In the genomic region with DNA sequence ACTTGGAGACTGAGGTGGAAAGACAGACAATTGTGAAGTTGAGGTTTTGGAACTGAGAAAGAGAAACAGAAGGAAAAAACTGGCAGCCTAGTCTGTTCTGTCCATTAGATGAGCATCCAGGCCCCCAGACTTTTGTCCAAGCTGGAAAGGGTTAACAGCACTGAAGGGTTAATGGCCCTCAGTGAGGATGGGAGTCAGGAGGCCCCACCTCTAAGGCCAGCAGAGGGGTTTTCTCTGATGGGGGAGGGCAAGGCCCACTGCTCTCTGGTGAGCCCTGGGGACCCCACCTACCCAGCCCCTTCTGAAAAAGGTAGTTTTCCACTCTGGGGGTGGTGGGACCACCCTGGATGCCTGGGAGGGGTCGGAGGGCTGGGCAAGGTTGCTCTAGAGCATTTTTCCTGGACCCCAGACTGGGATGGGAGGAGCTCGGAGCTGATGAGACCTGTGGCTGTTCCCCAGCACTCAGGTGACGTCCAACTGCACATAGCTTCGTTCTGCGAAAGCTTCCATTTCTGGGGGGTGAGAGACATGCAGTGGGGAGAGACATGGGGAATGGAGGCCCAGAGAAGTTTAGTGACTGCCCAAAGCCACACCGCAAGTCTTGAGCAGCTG, we compare ENCODE assay signal across 24 cellular contexts. TPM values are rescaled to one million over a fixed set of nuclear protein-coding genes. Genes with fewer than 3 reads are reported as not detected.
"Had no signal": no experiment of that assay in that cellular context is flagged by ENCODE, and none has a peak within 500 bp of the region (broad histone marks: within the 10 kb centered on the region; RNA-seq: fewer than 3 reads in every experiment).

No MANE protein-coding gene starts in this region.

- H3K36me3 ChIP-seq: ovary, right atrium auricular region, stomach, thoracic aorta, transverse colon had no signal

- H3K27ac Mint-ChIP-seq: stimulated activated memory B cell treated with anti-CD40 and anti-IgM and Interleukin-4, amounts not matched to agents 10 μg/mL and 1 μg/mL and 100 μg/mL, for 72 hours had no signal

- H3K9me3 ChIP-seq: ovary, right atrium auricular region, stomach, thoracic aorta, transverse colon had no signal

- H3K4me3 Mint-ChIP-seq: dendritic cell treated with granulocyte-macrophage colony-stimulating factor and Interleukin-4, amounts not matched to agents 40 ng/mL and 50 ng/mL, for 4 days; effector memory CD8-positive, alpha-beta T cell; naive B cell; stimulated activated memory B cell treated with anti-CD40 and anti-IgM and Interleukin-4, amounts not matched to agents 10 μg/mL and 1 μg/mL and 100 μg/mL, for 72 hours had no signal

- H3K4me1 ChIP-seq: foreskin keratinocyte, right atrium auricular region, stomach, transverse colon had no signal

- H3K4me2 ChIP-seq: hepatocyte had no signal

- H3K4me1 Mint-ChIP-seq: naive B cell; stimulated activated memory B cell treated with anti-CD40 and anti-IgM and Interleukin-4, amounts not matched to agents 10 μg/mL and 1 μg/mL and 100 μg/mL, for 72 hours had no signal

- H3K79me2 ChIP-seq: hepatocyte had no signal

- H2AFZ ChIP-seq: hepatocyte had no signal

- DNase-seq: cerebellar nuclear complex; effector memory CD8-positive, alpha-beta T cell; foreskin keratinocyte; head of caudate nucleus; kidney; left colon; left ventricle myocardium superior; mesenchymal stem cell; naive B cell; nucleus accumbens; ovary; small intestine; stimulated activated CD4-positive, alpha-beta T cell treated with anti-CD3 and anti-CD28 coated beads, Interleukin-4, amount 100 ng/mL, for 1 hour; stimulated activated CD8-positive, alpha-beta memory T cell treated with anti-CD3 and anti-CD28 coated beads, Interleukin-4, amount 100 ng/mL, for 48 hours; stomach; substantia nigra; transverse colon had no signal

- H3K4me3 ChIP-seq: hepatocyte, lung, ovary, right atrium auricular region, stomach, thoracic aorta, transverse colon had no signal

- FAIRE-seq: colon, kidney, small intestine had no signal

- ATAC-seq: effector memory CD8-positive, alpha-beta T cell; foreskin keratinocyte; left colon; left ventricle myocardium superior; stimulated activated memory B cell treated with anti-CD40 and anti-IgM and Interleukin-4, amounts not matched to agents 10 μg/mL and 1 μg/mL and 100 μg/mL, for 72 hours had no signal

- H3K27me3 ChIP-seq: foreskin keratinocyte, hepatocyte, ovary, right atrium auricular region, transverse colon had no signal

- H3K27ac ChIP-seq: foreskin keratinocyte, hepatocyte, ovary, right atrium auricular region, stomach, thoracic aorta, transverse colon had no signal

- H3K9me3 Mint-ChIP-seq: effector memory CD8-positive, alpha-beta T cell had no signal

RNA-seq across cellular contexts. Expression of a gene that starts 7.0 kb away (rescaled TPM):
- total RNA-seq: foreskin keratinocyte had no signal
- polyA plus RNA-seq: foreskin keratinocyte had no signal
